8 cellular contexts compared by ENCODE assay signal in the genomic region with DNA sequence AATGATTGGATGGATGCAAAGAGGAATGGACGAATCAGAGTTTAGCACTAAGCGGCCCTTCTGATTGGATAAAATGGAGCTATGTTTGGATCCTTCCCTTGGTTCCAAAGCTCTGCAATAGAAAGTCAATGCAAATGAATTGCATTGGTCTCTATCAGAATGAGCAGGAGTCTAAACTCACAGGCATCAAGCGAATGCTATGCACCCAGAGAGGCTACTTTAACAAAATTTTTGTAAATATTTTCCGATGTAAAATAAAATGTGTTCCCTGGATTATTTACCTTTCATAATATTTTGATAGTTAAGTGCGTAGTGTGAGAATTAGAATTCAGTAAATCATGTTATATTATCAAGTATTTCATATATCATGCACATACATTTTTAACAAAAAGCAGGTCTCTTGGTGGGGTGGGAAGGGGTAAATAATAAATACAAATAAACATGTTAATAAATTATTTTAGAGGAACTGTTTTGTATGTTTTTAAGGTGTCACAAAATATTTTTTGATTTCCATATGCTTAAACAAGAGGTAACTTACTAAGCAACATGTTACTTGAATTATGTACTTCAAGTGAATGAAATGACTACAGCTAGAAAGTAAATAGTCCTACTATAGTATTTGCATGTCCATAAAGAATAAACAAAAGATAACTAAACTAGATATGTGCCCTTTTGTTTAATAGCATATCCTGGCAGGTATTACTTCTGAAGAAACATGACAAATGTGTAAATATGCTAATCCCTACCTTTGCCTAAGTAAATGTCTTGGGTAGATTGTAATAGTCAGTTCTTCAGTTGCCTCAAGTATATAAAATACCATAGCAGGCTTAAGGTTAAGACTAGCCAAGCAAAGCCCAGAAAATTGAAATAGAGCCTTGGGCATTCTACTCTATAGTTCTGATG. TPM values are rescaled to one million over a fixed set of nuclear protein-coding genes. Genes with fewer than 3 reads are reported as not detected.
A peak's percentile ranks its signal among the peaks of the same experiment; 100 is the strongest.
DNase-seq lines count a peak whose midpoint lies in the region; ATAC-seq and TF ChIP-seq lines count a peak whose summit lies in the region.

No MANE protein-coding gene starts in this region.

- TF ChIP-seq CTCF in lower lobe of right lung (IDR thresholded peaks at IDR 0.05), result no peak
- TF ChIP-seq CTCF in thyroid gland (IDR thresholded peaks at IDR 0.05), result no peak

- no peak for TF ChIP-seq POLR2A in thyroid gland (IDR thresholded peaks at IDR 0.05)

- H3K9me3 ChIP-seq in lower lobe of right lung (no peaks in the 10 kb centered on the region), thyroid gland (no peaks in the 10 kb centered on the region)

- peak overlapping the region; percentile 99 for H3K27ac Mint-ChIP-seq in activated naive CD4-positive, alpha-beta T cell treated with anti-CD3 and anti-CD28 coated beads for 36 hours
- H3K27ac Mint-ChIP-seq in activated naive CD8-positive, alpha-beta T cell treated with anti-CD3 and anti-CD28 coated beads for 36 hours, result peak overlapping the region; percentile 99

- no peak for DNase-seq in activated naive CD4-positive, alpha-beta T cell treated with anti-CD3 and anti-CD28 coated beads for 36 hours
- no peak for DNase-seq in activated naive CD4-positive, alpha-beta T cell (lab: John Stamatoyannopoulos, UW)
- DNase-seq in activated naive CD8-positive, alpha-beta T cell treated with anti-CD3 and anti-CD28 coated beads for 36 hours, result no peak
- DNase-seq in lower lobe of right lung, result no peak
- DNase-seq in thyroid gland, result no peak
- no peak for DNase-seq in NCI-H1105 (lab: John Stamatoyannopoulos, UW)

- CTCF ChIA-PET in activated naive CD4-positive, alpha-beta T cell treated with anti-CD3 and anti-CD28 coated beads for 36 hours (lab: Charles Lee), result interaction anchor here (1.0 to 1.4 kb wide), 2 partner anchors 47 to 76 kb away, joined by 3 to 4 read pairs; no protein-coding TSS in a partner anchor

- H3K36me3 ChIP-seq in lower lobe of right lung (peaks cover 36% of the 10 kb centered on the region), thyroid gland (peaks cover 12 to 16% of the 10 kb centered on the region in 2 donors)

- no peak overlapping the region for H3K4me3 ChIP-seq in lower lobe of right lung
- no peak overlapping the region for H3K4me3 ChIP-seq in thyroid gland (replicated peaks in 1 of 3)

- peak overlapping the region; percentile 91 for H3K4me3 Mint-ChIP-seq in activated naive CD4-positive, alpha-beta T cell treated with anti-CD3 and anti-CD28 coated beads for 36 hours
- peak overlapping the region; percentile 92 for H3K4me3 Mint-ChIP-seq in activated naive CD8-positive, alpha-beta T cell treated with anti-CD3 and anti-CD28 coated beads for 36 hours

- H3K4me1 ChIP-seq in lower lobe of right lung, result peaks cover 48% of the 10 kb centered on the region
- peaks cover 33 to 39% of the 10 kb centered on the region in 2 donors for H3K4me1 ChIP-seq in thyroid gland

- H3K36me3 Mint-ChIP-seq in activated naive CD4-positive, alpha-beta T cell treated with anti-CD3 and anti-CD28 coated beads for 36 hours (ENCODE audit: low read depth), result peaks cover 35% of the 10 kb centered on the region
- peaks cover 38% of the 10 kb centered on the region for H3K36me3 Mint-ChIP-seq in activated naive CD8-positive, alpha-beta T cell treated with anti-CD3 and anti-CD28 coated beads for 36 hours

- intact Hi-C loops in activated naive CD4-positive, alpha-beta T cell treated with anti-CD3 and anti-CD28 coated beads for 36 hours (cut with micrococcal nuclease), result loop anchor here (1.0 to 10.0 kb wide), 11 partner anchors 47 to 735 kb away; partner anchors contain the start of genes GALR2, GGA3, MRPS7 and SRP68
- intact Hi-C loops in lower lobe of right lung (cut with DNase I), result no loop called here
- intact Hi-C loops in thyroid gland (cut with DNase I), result no loop called here

- H3K4me1 Mint-ChIP-seq in activated naive CD4-positive, alpha-beta T cell treated with anti-CD3 and anti-CD28 coated beads for 36 hours (ENCODE audit: low read depth), result peaks cover 54% of the 10 kb centered on the region
- H3K4me1 Mint-ChIP-seq in activated naive CD8-positive, alpha-beta T cell treated with anti-CD3 and anti-CD28 coated beads for 36 hours, result peaks cover 52% of the 10 kb centered on the region

- H3K9me3 Mint-ChIP-seq in activated naive CD4-positive, alpha-beta T cell treated with anti-CD3 and anti-CD28 coated beads for 36 hours, result no peaks in the 10 kb centered on the region
- H3K9me3 Mint-ChIP-seq in activated naive CD8-positive, alpha-beta T cell treated with anti-CD3 and anti-CD28 coated beads for 36 hours, result peaks cover 1% of the 10 kb centered on the region

- 21 to 22% methylated on average over 5 of the region's 5 CpGs for WGBS in thyroid gland, 2 donors

- H3K27me3 Mint-ChIP-seq in activated naive CD4-positive, alpha-beta T cell treated with anti-CD3 and anti-CD28 coated beads for 36 hours (ENCODE audit: low read depth), result peaks cover 3% of the 10 kb centered on the region
- peaks cover 6% of the 10 kb centered on the region for H3K27me3 Mint-ChIP-seq in activated naive CD8-positive, alpha-beta T cell treated with anti-CD3 and anti-CD28 coated beads for 36 hours

- H3K27ac ChIP-seq in lower lobe of right lung, result peak overlapping the region; percentile 98
- peak overlapping the region in 2 of 3 donors; percentile 62 to 99 for H3K27ac ChIP-seq in thyroid gland

- H3K27me3 ChIP-seq in lower lobe of right lung (ENCODE audit: low read depth), result no peaks in the 10 kb centered on the region
- no peaks in the 10 kb centered on the region for H3K27me3 ChIP-seq in thyroid gland

- ATAC-seq in lower lobe of right lung (no peak), GM19395 (IDR thresholded peaks at IDR 0.05; ENCODE audit: unreplicated experiment) (no peak), HG03432 (IDR thresholded peaks at IDR 0.05; ENCODE audit: unreplicated experiment) (no peak)

RNA-seq across cellular contexts. Expression of gene UNK, which starts 4.4 kb away (rescaled TPM):
- total RNA-seq in activated naive CD4-positive, alpha-beta T cell treated with anti-CD3 and anti-CD28 coated beads for 36 hours, result 10 to 100 TPM; 19.1 to 21.4 TPM
- 10 to 100 TPM; 26.9 to 27.4 TPM for total RNA-seq in activated naive CD8-positive, alpha-beta T cell treated with anti-CD3 and anti-CD28 coated beads for 36 hours
- total RNA-seq in lower lobe of right lung, result 31.1 TPM
- 10 to 100 TPM; 32.5 to 61.4 (median 47.9) TPM for total RNA-seq in thyroid gland

RNA-seq across cellular contexts. Expression of gene GALK1, which starts 15.2 kb away (rescaled TPM):
- total RNA-seq in activated naive CD4-positive, alpha-beta T cell treated with anti-CD3 and anti-CD28 coated beads for 36 hours, result 10 to 100 TPM; 48.7 to 50.2 TPM
- 10 to 100 TPM; 33.2 to 33.6 TPM for total RNA-seq in activated naive CD8-positive, alpha-beta T cell treated with anti-CD3 and anti-CD28 coated beads for 36 hours
- total RNA-seq in lower lobe of right lung (34.0 TPM), thyroid gland (10 to 100 TPM; 15.4 to 28.5 (median 24.9) TPM)

RNA-seq across cellular contexts. Expression of gene ITGB4, which starts 59.0 kb away (rescaled TPM):
- 1 to 10 TPM in 1 of 2 experiments, under 1 TPM in 1; 0.83 to 1.0 TPM for total RNA-seq in activated naive CD4-positive, alpha-beta T cell treated with anti-CD3 and anti-CD28 coated beads for 36 hours
- total RNA-seq in activated naive CD8-positive, alpha-beta T cell treated with anti-CD3 and anti-CD28 coated beads for 36 hours, result 1 to 10 TPM in 1 of 2 experiments, under 1 TPM in 1; 0.64 to 1.4 TPM
- total RNA-seq in lower lobe of right lung (34.7 TPM), thyroid gland (10 to 100 TPM; 19.7 to 27.3 (median 23.1) TPM)

Comparison
In these comparisons a context has a peak if more than half of its experiments do, and no peak if none do; other contexts are left out.
1. RNA of gene ITGB4, which starts 59.0 kb away (total RNA-seq): 34.7 TPM in lower lobe of right lung (single experiment) and 19.7 to 27.3 TPM in thyroid gland; 0.64 to 1.4 TPM in activated naive CD8-positive, alpha-beta T cell treated with anti-CD3 and anti-CD28 coated beads for 36 hours and 0.83 to 1.0 TPM in activated naive CD4-positive, alpha-beta T cell treated with anti-CD3 and anti-CD28 coated beads for 36 hours; every median in the first group is over 4 times any median in the second.